Comparison of ENCODE assay signal across 8 cellular contexts in genomic region chr3:58049143-58049785, GRCh38. TPM values are rescaled to one million over a fixed set of nuclear protein-coding genes. Genes with fewer than 3 reads are reported as not detected.
DNase-seq lines count a peak whose midpoint lies in the region; ATAC-seq, FAIRE-seq and TF ChIP-seq lines count a peak whose summit lies in the region.

No MANE protein-coding gene starts in this region.

- H2AK5ac ChIP-seq in mesenchymal stem cell (ENCODE audit: low read length, severe bottlenecking), result peak overlapping the region; percentile 98

- H3K4ac ChIP-seq in mesenchymal stem cell (ENCODE audit: low read depth in 1 of 2, low read length in 2 of 2), result peak overlapping the region; percentile 47 to 73

- peak overlapping the region; percentile 64 for H2BK120ac ChIP-seq in mesenchymal stem cell (ENCODE audit: low read depth, low read length)

- TF ChIP-seq RAD21 in A549 (conservative IDR thresholded peaks at IDR 0.05 in 1 of 2, IDR thresholded peaks at IDR 0.05 in 1 of 2), result no peak

- peak in 1 of 2 experiments; percentile 41; a peak in 1 of 5 replicates for TF ChIP-seq EP300 in A549 (IDR thresholded peaks at IDR 0.05)

- H3K27me3 ChIP-seq in endocrine pancreas (ENCODE audit: control insufficient read depth, insufficient read depth, low read length) (no peaks in the 10 kb centered on the region), mesenchymal stem cell (ENCODE audit: control insufficient read depth in 1 of 2, insufficient read depth in 1 of 2, low read length in 2 of 2) (no peaks in the 10 kb centered on the region)
- no peaks in the 10 kb centered on the region for H3K27me3 ChIP-seq in CD4-positive, alpha-beta T cell (ENCODE audit: control insufficient read depth, insufficient read depth, low read length)

- peak overlapping the region; percentile 88 to 92 for H2BK12ac ChIP-seq in mesenchymal stem cell (ENCODE audit: low read length in 2 of 2)

- H3K23ac ChIP-seq in mesenchymal stem cell (ENCODE audit: low read length in 2 of 2), result peak overlapping the region in 1 of 2 experiments; percentile 53

- FAIRE-seq in A549 (lab: Jason Lieb, UNC), result no peak

- peak overlapping the region in 1 of 2 experiments; percentile 88 for H3K14ac ChIP-seq in mesenchymal stem cell (ENCODE audit: low read length in 2 of 2)

- 0% methylated on average over 10 of the region's 10 CpGs for WGBS in A549 (ENCODE audit: missing lambda C conversion rate)
- 11% methylated on average over 8 of the region's 10 CpGs for WGBS in mesenchymal stem cell

- peak overlapping the region; percentile 93 for H2BK5ac ChIP-seq in mesenchymal stem cell (ENCODE audit: low read depth, low read length, poor library complexity, severe bottlenecking)

- H3K79me1 ChIP-seq in mesenchymal stem cell (replicated peaks; ENCODE audit: low read length, poor library complexity, severe bottlenecking), result peaks cover 10% of the 10 kb centered on the region

- peak overlapping the region; percentile 72 to 81 for H3K27ac ChIP-seq in A549
- peak overlapping the region; percentile 99 for H3K27ac ChIP-seq in mesenchymal stem cell (ENCODE audit: low read length, poor library complexity, severe bottlenecking)
- H3K27ac ChIP-seq in CD4-positive, alpha-beta T cell (ENCODE audit: low read depth, low read length), result no peak overlapping the region

- H2AFZ ChIP-seq in mesenchymal stem cell (ENCODE audit: low read depth, low read length), result no peak overlapping the region

- H4K8ac ChIP-seq in mesenchymal stem cell (ENCODE audit: low read length), result peak overlapping the region; percentile 59

- peak overlapping the region; percentile 44 to 82 for H3K18ac ChIP-seq in mesenchymal stem cell (ENCODE audit: low read depth in 1 of 2, low read length in 2 of 2)

- peak overlapping the region; percentile 89 for H3K4me2 ChIP-seq in A549
- H3K4me2 ChIP-seq in mesenchymal stem cell (ENCODE audit: low read length, poor library complexity, severe bottlenecking), result peak overlapping the region; percentile 41

- TF ChIP-seq CTCF in A549 (IDR thresholded peaks at IDR 0.05), result no peak
- TF ChIP-seq CTCF in LNCaP clone FGC (IDR thresholded peaks at IDR 0.05; ENCODE audit: control insufficient read depth, extremely low read depth, insufficient read depth), result no peak
- TF ChIP-seq CTCF in CD4-positive, alpha-beta T cell (IDR thresholded peaks at IDR 0.05), result no peak

- POLR2A ChIA-PET in A549 (lab: Yijun Ruan, JAX), result interaction anchor here (0.6 to 0.8 kb wide), 2 partner anchors 10 to 12 kb away, joined by 3 to 9 read pairs; no protein-coding TSS in a partner anchor
- POLR2A ChIA-PET in CD4-positive, alpha-beta T cell (lab: Charles Lee), result no interaction called here

- peaks cover 43% of the 10 kb centered on the region for H3K4me1 Mint-ChIP-seq in CD4-positive, alpha-beta T cell (ENCODE audit: low read depth)

- intact Hi-C loops in CD4-positive, alpha-beta T cell (cut with DNase I, micrococcal nuclease), result no loop called here

- no peaks in the 10 kb centered on the region for H3K9me3 Mint-ChIP-seq in CD4-positive, alpha-beta T cell

- ATAC-seq in A549 (peak; percentile 46 to 63), HG03354 (IDR thresholded peaks at IDR 0.05; ENCODE audit: poor library complexity, severe bottlenecking, unreplicated experiment) (no peak)
- no peak for ATAC-seq in CD4-positive, alpha-beta T cell (ENCODE audit: poor library complexity)

- H3K9me3 ChIP-seq in A549 (no peaks in the 10 kb centered on the region), endocrine pancreas (ENCODE audit: control insufficient read depth, low read length) (no peaks in the 10 kb centered on the region), mesenchymal stem cell (ENCODE audit: control insufficient read depth, low read length) (no peaks in the 10 kb centered on the region)
- H3K9me3 ChIP-seq in CD4-positive, alpha-beta T cell (ENCODE audit: control insufficient read depth, low read length), result no peaks in the 10 kb centered on the region

- no peak overlapping the region for H3K4me3 Mint-ChIP-seq in CD4-positive, alpha-beta T cell

- no peak for TF ChIP-seq POLR2A in A549 (IDR thresholded peaks at IDR 0.05; ENCODE audit: low read length)

- H3K4me3 ChIP-seq in A549, result peak overlapping the region; percentile 4; the same call in 1 of the 3 replicates
- H3K4me3 ChIP-seq in LNCaP clone FGC (ENCODE audit: low read depth, low read length), result no peak overlapping the region
- H3K4me3 ChIP-seq in endocrine pancreas (ENCODE audit: control insufficient read depth, insufficient read depth, low read length), result no peak overlapping the region
- peak overlapping the region in 1 of 2 experiments; percentile 1 for H3K4me3 ChIP-seq in mesenchymal stem cell (ENCODE audit: insufficient read depth in 1 of 2, low read depth in 1 of 2, low read length in 2 of 2)

- H2BK15ac ChIP-seq in mesenchymal stem cell (ENCODE audit: low read depth, poor library complexity, severe bottlenecking), result peak overlapping the region; percentile 91

- H3K27ac Mint-ChIP-seq in CD4-positive, alpha-beta T cell, result no peak overlapping the region

- H3K4me1 ChIP-seq in A549, result peaks cover 100% of the 10 kb centered on the region
- H3K4me1 ChIP-seq in endocrine pancreas (ENCODE audit: control insufficient read depth, insufficient read depth, low read length), result peaks cover 15% of the 10 kb centered on the region
- H3K4me1 ChIP-seq in mesenchymal stem cell (ENCODE audit: control insufficient read depth, insufficient read depth, low read depth, low read length), result peaks cover 44% of the 10 kb centered on the region

- H3K9ac ChIP-seq in endocrine pancreas (ENCODE audit: control insufficient read depth, insufficient read depth, low read length) (peak overlapping the region; percentile 40), mesenchymal stem cell (ENCODE audit: low read length) (peak overlapping the region; percentile 44)

- H3K36me3 ChIP-seq in endocrine pancreas (ENCODE audit: control insufficient read depth, insufficient read depth, low read length) (no peaks in the 10 kb centered on the region), mesenchymal stem cell (ENCODE audit: control insufficient read depth in 1 of 2, insufficient read depth in 2 of 2, low read depth in 1 of 2, low read length in 2 of 2) (peaks cover 0 to 3% of the 10 kb centered on the region in 2 experiments)

- peak; percentile 66 to 83 for DNase-seq in A549 (ENCODE audit: low read depth in 1 of 2, low spot score in 1 of 2)
- peak; percentile 80 for DNase-seq in LNCaP clone FGC (ENCODE audit: low read depth)
- peak; percentile 91 for DNase-seq in mesenchymal stem cell
- no peak for DNase-seq in T-helper 9 cell
- no peak for DNase-seq in MV-4-11 (lab: John Stamatoyannopoulos, UW)
- no peak for DNase-seq in CD4-positive, alpha-beta T cell

- CTCF ChIA-PET in A549 (lab: Yijun Ruan, JAX), result interaction anchor here (1.5 to 1.7 kb wide), 3 partner anchors 14 to 87 kb away, joined by 4 to 5 read pairs (median 4); no protein-coding TSS in a partner anchor
- CTCF ChIA-PET in CD4-positive, alpha-beta T cell (lab: Charles Lee), result no interaction called here

- peak overlapping the region; percentile 89 for H4K91ac ChIP-seq in mesenchymal stem cell (ENCODE audit: low read length)

- H3K36me3 Mint-ChIP-seq in CD4-positive, alpha-beta T cell (ENCODE audit: low read depth), result no peaks in the 10 kb centered on the region

- H3K27me3 Mint-ChIP-seq in CD4-positive, alpha-beta T cell, result no peaks in the 10 kb centered on the region

TF ChIP-seq in A549, 52 proteins besides CTCF, POLR2A, EP300 and RAD21 (continues in another document):
- TF ChIP-seq JUN (IDR thresholded peaks at IDR 0.05) (peak; percentile 67 to 72; a peak in 4 of 5 replicates), JUNB (IDR thresholded peaks at IDR 0.05) (peak; percentile 59; the same call in 1 of the 2 replicates), ZFP36 (IDR thresholded peaks at IDR 0.05; ENCODE audit: borderline replicate concordance, partially characterized antibody) (no peak), RFX5 (IDR thresholded peaks at IDR 0.05) (no peak), HMGXB4 (CRISPR knock-in tag; IDR thresholded peaks at IDR 0.05; ENCODE audit: borderline replicate concordance) (no peak), PBX3 (IDR thresholded peaks at IDR 0.05) (peak; percentile 60), HOXA7 (CRISPR knock-in tag; IDR thresholded peaks at IDR 0.05) (no peak), FOSL2 (IDR thresholded peaks at IDR 0.05) (no peak; the same call in 1 of the 2 replicates), FOSL2 (CRISPR knock-in tag; IDR thresholded peaks at IDR 0.05) (peak; percentile 77), GATA3 (IDR thresholded peaks at IDR 0.05; ENCODE audit: borderline replicate concordance) (peak; percentile 76; the same call in 1 of the 2 replicates), POLR2AphosphoS2 (conservative IDR thresholded peaks at IDR 0.05; ENCODE audit: low read length) (no peak; the same call in 1 of the 2 replicates)

RNA-seq across cellular contexts. Expression of gene FLNB, which starts 41.0 kb away (rescaled TPM):
- polyA plus RNA-seq in A549 (2011; rRNA removed), result 387 and 439 TPM in 2 replicates
- 153 and 161 TPM in 2 replicates for polyA plus RNA-seq in A549 (2012; cell fraction: cytosol; rRNA removed)
- polyA plus RNA-seq in A549 (2012; cell fraction: nucleus; rRNA removed), result 1,973 and 2,223 TPM in 2 replicates
- 235 to 282 TPM (median 257 TPM) in 3 replicates for polyA plus RNA-seq in A549 (2017; fragmentation: RNase III; extraction: RNeasy Plus Mini Kit Qiagen cat#74134 plus additional on column Dnase treatment)
- polyA minus RNA-seq in A549 (2011; rRNA and poly(A)+ RNA removed), result 1,159 and 1,213 TPM in 2 replicates
- 55.8 TPM for polyA plus RNA-seq in mesenchymal stem cell (2013, experiment 1 of 2)
- 47.9 TPM for polyA plus RNA-seq in mesenchymal stem cell (2013, experiment 2 of 2)
- 10 to 100 TPM; 39.7 to 42.1 TPM for total RNA-seq in CD4-positive, alpha-beta T cell

Comparison
In these comparisons a context has a peak if more than half of its experiments do, and no peak if none do; other contexts are left out.
1. ATAC-seq: peak in A549 (2 of 2); none in HG03354 (single experiment) and CD4-positive, alpha-beta T cell (single experiment).
2. DNase-seq: peak in A549 (2 of 2), LNCaP clone FGC (single experiment) and mesenchymal stem cell (single experiment); none in T-helper 9 cell (single experiment), MV-4-11 (single experiment) and CD4-positive, alpha-beta T cell (0 of 10).